8 cellular contexts compared by ENCODE assay signal in the genomic region with DNA sequence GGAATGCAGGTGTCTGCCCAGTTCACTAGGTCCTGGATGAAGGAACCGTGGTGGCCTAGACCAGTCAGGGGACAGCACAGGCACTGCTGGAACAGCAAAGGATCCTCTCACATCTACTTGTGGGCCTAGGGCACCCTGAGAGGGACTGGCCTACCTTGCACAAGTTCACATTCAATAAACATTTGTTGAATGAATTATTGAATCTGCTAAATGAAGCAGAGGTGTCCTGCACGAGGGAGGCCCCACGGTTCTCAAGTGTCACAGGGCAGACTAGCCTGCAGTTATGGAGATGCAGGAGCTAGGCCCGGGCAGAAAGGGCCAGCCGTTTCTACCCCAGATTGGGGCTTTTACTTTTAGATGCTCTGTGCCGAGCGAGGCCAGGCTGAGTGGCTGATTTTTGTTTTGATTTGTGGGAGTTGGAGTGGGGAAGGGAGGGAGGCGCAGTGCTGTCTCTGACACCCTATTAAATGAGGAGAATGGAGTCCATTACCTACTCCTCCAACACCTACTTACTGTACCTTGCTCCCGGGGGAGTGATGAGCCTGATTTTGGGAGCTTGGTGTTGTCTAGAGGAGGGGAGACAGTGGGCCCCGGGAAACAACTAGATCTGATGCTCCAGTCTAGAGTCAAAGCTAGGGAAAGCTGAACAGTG. TPM values are rescaled to one million over a fixed set of nuclear protein-coding genes. Genes with fewer than 3 reads are reported as not detected.
DNase-seq lines count a peak whose midpoint lies in the region; ATAC-seq, FAIRE-seq and TF ChIP-seq lines count a peak whose summit lies in the region.

No MANE protein-coding gene starts in this region.

- BruUV-seq in OCI-LY7 (replicated peaks; lab: Mats Ljungman, UMichigan), result no TSS peak
- TSS peak; percentile 22 for BruUV-seq in endothelial cell of umbilical vein (replicated peaks; lab: Mats Ljungman, UMichigan)

- H3K4me1 ChIP-seq in OCI-LY7 (ENCODE audit: insufficient read depth, low read length, poor library complexity, severe bottlenecking), result peaks cover 17% of the 10 kb centered on the region
- H3K4me1 ChIP-seq in endothelial cell of umbilical vein (ENCODE audit: control insufficient read depth, extremely low read depth, insufficient read depth, low read length), result peaks cover 17% of the 10 kb centered on the region
- H3K4me1 ChIP-seq in sigmoid colon, result peaks cover 0 to 64% (median 57%) of the 10 kb centered on the region in 4 donors

- H3K4me2 ChIP-seq in OCI-LY7 (ENCODE audit: low read length) (peak overlapping the region; percentile 52), endothelial cell of umbilical vein (ENCODE audit: insufficient read depth, low read length) (no peak overlapping the region)

- no peaks in the 10 kb centered on the region for H3K36me3 ChIP-seq in OCI-LY7 (ENCODE audit: insufficient read depth, low read length)
- H3K36me3 ChIP-seq in endothelial cell of umbilical vein (ENCODE audit: control insufficient read depth in 2 of 2, extremely low read depth in 1 of 2, insufficient read depth in 2 of 2, low read length in 2 of 2), result no peaks in the 10 kb centered on the region
- no peaks in the 10 kb centered on the region for H3K36me3 ChIP-seq in sigmoid colon

- H3K27me3 ChIP-seq in endothelial cell of umbilical vein (ENCODE audit: control insufficient read depth in 2 of 2, insufficient read depth in 2 of 2, low read length in 2 of 2), result no peaks in the 10 kb centered on the region
- no peaks in the 10 kb centered on the region for H3K27me3 ChIP-seq in sigmoid colon

- dilution Hi-C loops in endothelial cell of umbilical vein (cut with MboI; ENCODE audit: extremely low pct_ligation_motif_present, low sequenced_read_pairs), result no loop called here

- DNase-seq in OCI-LY7 (ENCODE audit: low spot score) (no peak), endothelial cell of umbilical vein (ENCODE audit: low read depth, low spot score) (no peak), sigmoid colon (no peak), hippocampal formation (lab: John Stamatoyannopoulos, UW) (no peak), NCI-H69 (lab: John Stamatoyannopoulos, UW) (no peak), cortex of kidney (lab: John Stamatoyannopoulos, UW) (no peak)
- DNase-seq in stimulated activated CD4-positive, alpha-beta T cell treated with anti-CD3 and anti-CD28 coated beads, Interleukin-1b, Interleukin-23, amount 100 ng/mL, for 48 hours, result no peak

- POLR2A ChIA-PET in OCI-LY7 (lab: Charles Lee), result interaction anchor here (0.6 to 2.0 kb wide), 11 partner anchors 8 to 687 kb away, joined by 3 to 9 read pairs (median 6); a partner anchor contains a TSS
- POLR2A ChIA-PET in endothelial cell of umbilical vein (lab: Charles Lee), result interaction anchor here (3.1 kb wide), 1 partner anchor 102 kb away, joined by 26 read pairs; a partner anchor contains a TSS

- H3K9me3 ChIP-seq in OCI-LY7 (ENCODE audit: low read length), result no peaks in the 10 kb centered on the region
- no peaks in the 10 kb centered on the region for H3K9me3 ChIP-seq in endothelial cell of umbilical vein (replicated peaks; ENCODE audit: control insufficient read depth, insufficient read depth, low read length)
- H3K9me3 ChIP-seq in sigmoid colon, result no peaks in the 10 kb centered on the region

- TF ChIP-seq POLR2A in endothelial cell of umbilical vein (IDR thresholded peaks at IDR 0.05; ENCODE audit: low read depth, low read length), result no peak
- TF ChIP-seq POLR2A in sigmoid colon (IDR thresholded peaks at IDR 0.05), result no peak

- no peak for TF ChIP-seq EP300 in sigmoid colon (IDR thresholded peaks at IDR 0.05)

- 67 to 77% methylated on average over 10 of the region's 10 CpGs for WGBS in sigmoid colon, 2 donors

- H3K9me2 ChIP-seq in OCI-LY7 (ENCODE audit: insufficient read depth, low read length), result no peaks in the 10 kb centered on the region

- no peaks in the 10 kb centered on the region for H4K20me1 ChIP-seq in OCI-LY7 (ENCODE audit: insufficient read depth, low read length)
- H4K20me1 ChIP-seq in endothelial cell of umbilical vein (replicated peaks; ENCODE audit: control insufficient read depth, extremely low read depth, insufficient read depth, low read length), result no peaks in the 10 kb centered on the region

- CTCF ChIA-PET in OCI-LY7 (lab: Charles Lee; ENCODE audit: unreplicated experiment) (interaction anchor here (0.6 kb wide), 6 partner anchors 74 to 318 kb away, joined by 3 to 6 read pairs (median 4); no protein-coding TSS in a partner anchor), endothelial cell of umbilical vein (lab: Charles Lee) (interaction anchor here (0.8 to 1.8 kb wide), 12 partner anchors 9 to 115 kb away, joined by 3 to 14 read pairs (median 4); a partner anchor contains a TSS)

- H3K27ac ChIP-seq in OCI-LY7 (ENCODE audit: low read depth, low read length, poor library complexity, severe bottlenecking) (no peak overlapping the region), endothelial cell of umbilical vein (ENCODE audit: insufficient read depth, low read depth, low read length) (peak overlapping the region; percentile 60), sigmoid colon (peak overlapping the region; percentile 93 to 97 (median 95))

- intact Hi-C loops in OCI-LY7 (cut with micrococcal nuclease; ENCODE audit: unreplicated experiment) (loop anchor here (5.0 kb wide), 1 partner anchor 100 kb away; a partner anchor contains a TSS), endothelial cell of umbilical vein (cut with micrococcal nuclease) (loop anchor here (1.0 kb wide), 2 partner anchors 62 to 101 kb away; no protein-coding TSS in a partner anchor), sigmoid colon (cut with DNase I) (loop anchor here (1.0 kb wide), 1 partner anchor 100 kb away; no protein-coding TSS in a partner anchor)

- H2AFZ ChIP-seq in OCI-LY7 (ENCODE audit: low read length) (peak overlapping the region; percentile 59), endothelial cell of umbilical vein (ENCODE audit: low read depth, low read length) (peak overlapping the region; percentile 92)

- TF ChIP-seq CTCF in OCI-LY7 (conservative IDR thresholded peaks at IDR 0.05; ENCODE audit: low read length) (no peak), endothelial cell of umbilical vein (IDR thresholded peaks at IDR 0.05; ENCODE audit: extremely low read depth in 1 of 2, insufficient read depth in 1 of 2, low read depth in 1 of 2, low read length in 2 of 2) (no peak), sigmoid colon (IDR thresholded peaks at IDR 0.05) (no peak)

- H3K79me2 ChIP-seq in OCI-LY7 (ENCODE audit: insufficient read depth, low read depth, low read length) (no peaks in the 10 kb centered on the region), endothelial cell of umbilical vein (ENCODE audit: control insufficient read depth, insufficient read depth, low read length) (no peaks in the 10 kb centered on the region)

- no peaks in the 10 kb centered on the region for H3K9me1 ChIP-seq in endothelial cell of umbilical vein (replicated peaks; ENCODE audit: control insufficient read depth, extremely low read depth, insufficient read depth, low read length)

- H3K9ac ChIP-seq in endothelial cell of umbilical vein (replicated peaks; ENCODE audit: extremely low read depth, insufficient read depth, low read length), result peak overlapping the region; percentile 74

- ATAC-seq in GM18909 (IDR thresholded peaks at IDR 0.05; ENCODE audit: poor library complexity, unreplicated experiment), result peak; percentile 2

- peak overlapping the region; percentile 32 for H3K4me3 ChIP-seq in OCI-LY7 (ENCODE audit: low read depth, low read length, poor library complexity, severe bottlenecking)
- H3K4me3 ChIP-seq in endothelial cell of umbilical vein (replicated peaks in 1 of 3; ENCODE audit: insufficient read depth in 1 of 3, low read depth in 1 of 3, low read length in 3 of 3), result no peak overlapping the region
- peak overlapping the region in 3 of 4 donors; percentile 45 to 51 (median 51) for H3K4me3 ChIP-seq in sigmoid colon

- FAIRE-seq in endothelial cell of umbilical vein (lab: Jason Lieb, UNC), result no peak

TF ChIP-seq in endothelial cell of umbilical vein, 7 proteins besides CTCF, POLR2A, EP300 and RAD21 (continues in another document):
- TF ChIP-seq EZH2 (IDR thresholded peaks at IDR 0.05; ENCODE audit: borderline replicate concordance, low read depth, low read length, severe bottlenecking), result no peak
- no peak for TF ChIP-seq FOS (IDR thresholded peaks at IDR 0.05; ENCODE audit: borderline replicate concordance, insufficient read depth, low read length)
- TF ChIP-seq POLR2AphosphoS5 (IDR thresholded peaks at IDR 0.05; ENCODE audit: insufficient read depth, low read depth, low read length), result no peak
- TF ChIP-seq JUN (IDR thresholded peaks at IDR 0.05; ENCODE audit: borderline replicate concordance, insufficient read depth, insufficient read length, low read depth), result no peak
- TF ChIP-seq MYC (IDR thresholded peaks at IDR 0.05; ENCODE audit: low read depth, low read length), result no peak

RNA-seq across cellular contexts. Expression of a gene that starts 18.4 kb away (rescaled TPM):
- 0.35 and 0.82 TPM in 2 replicates for total RNA-seq in OCI-LY7 (2014; rRNA removed; shearing (Covaris generic))
- total RNA-seq in OCI-LY7 (2022) (2.6 and 3.5 TPM in 2 replicates), endothelial cell of umbilical vein (0.39 and 0.53 TPM in 2 replicates), sigmoid colon (not detected)
- polyA plus RNA-seq in endothelial cell of umbilical vein (not detected in 2 replicates), sigmoid colon (10 to 100 TPM in 2 of 3 donors, 1 to 10 TPM in 1; 2.8 to 14.6 (median 11.4) TPM)
- not detected in 2 replicates for polyA plus RNA-seq in endothelial cell of umbilical vein (2011; cell fraction: cytosol; rRNA removed)
- polyA plus RNA-seq in endothelial cell of umbilical vein (2011; cell fraction: nucleus; rRNA removed), result 0.50 TPM in 1 of 2 replicates, not detected in the other
- not detected in 2 replicates for polyA plus RNA-seq in endothelial cell of umbilical vein (2012)
- not detected in 2 replicates for polyA minus RNA-seq in endothelial cell of umbilical vein
- 2.2 TPM for polyA minus RNA-seq in endothelial cell of umbilical vein (2011; cell fraction: cytosol; rRNA and poly(A)+ RNA removed)
- 0.38 TPM in 1 of 2 replicates, not detected in the other for polyA minus RNA-seq in endothelial cell of umbilical vein (2011; cell fraction: nucleus; rRNA and poly(A)+ RNA removed)

RNA-seq across cellular contexts. Expression of a gene that starts 26.8 kb away (rescaled TPM):
- total RNA-seq in OCI-LY7 (2014; rRNA removed; shearing (Covaris generic)), result 7.5 and 9.8 TPM in 2 replicates
- 7.9 and 8.1 TPM in 2 replicates for total RNA-seq in OCI-LY7 (2022)
- total RNA-seq in endothelial cell of umbilical vein, result 103 and 115 TPM in 2 replicates
- polyA plus RNA-seq in endothelial cell of umbilical vein, result 104 and 107 TPM in 2 replicates
- polyA plus RNA-seq in endothelial cell of umbilical vein (2011; cell fraction: cytosol; rRNA removed), result 93.8 and 122 TPM in 2 replicates
- 56.5 and 66.5 TPM in 2 replicates for polyA plus RNA-seq in endothelial cell of umbilical vein (2011; cell fraction: nucleus; rRNA removed)
- 175 and 239 TPM in 2 replicates for polyA plus RNA-seq in endothelial cell of umbilical vein (2012)
- 40.0 and 59.8 TPM in 2 replicates for polyA minus RNA-seq in endothelial cell of umbilical vein
- 82.9 TPM for polyA minus RNA-seq in endothelial cell of umbilical vein (2011; cell fraction: cytosol; rRNA and poly(A)+ RNA removed)
- 11.3 and 15.3 TPM in 2 replicates for polyA minus RNA-seq in endothelial cell of umbilical vein (2011; cell fraction: nucleus; rRNA and poly(A)+ RNA removed)
- total RNA-seq in sigmoid colon, result 10 to 100 TPM; 20.9 to 33.0 (median 30.1) TPM
- 100 to 1,000 TPM; 112 to 230 (median 150) TPM for polyA plus RNA-seq in sigmoid colon

Comparison
In these comparisons a context has a peak if more than half of its experiments do, and no peak if none do; other contexts are left out.
1. H3K4me3 ChIP-seq: peak in OCI-LY7 (single experiment) and sigmoid colon (3 of 4); none in endothelial cell of umbilical vein (0 of 3).